ENCODE assay signal across 8 cellular contexts in the genomic region with DNA sequence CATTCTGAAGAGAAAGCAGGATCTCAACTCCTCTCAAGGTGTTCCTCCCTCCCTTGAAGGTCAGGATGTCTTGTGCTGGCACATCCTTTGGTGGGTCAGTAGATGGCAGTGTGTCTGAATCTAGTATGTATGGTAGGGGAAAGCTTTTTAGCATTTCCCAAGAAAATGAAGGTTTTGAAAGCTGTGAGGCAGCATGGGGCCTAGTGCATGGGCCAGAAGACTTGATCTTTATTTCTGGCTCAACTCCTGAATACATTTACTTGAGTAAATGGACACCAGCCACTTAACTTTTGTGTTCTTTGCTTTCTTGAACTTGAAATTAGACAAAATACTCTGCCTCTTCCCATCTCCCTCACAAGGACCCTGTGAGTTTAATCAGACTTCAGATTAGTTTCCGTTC.
DNase-seq lines count a peak whose midpoint lies in the region; ATAC-seq and TF ChIP-seq lines count a peak whose summit lies in the region.

No MANE protein-coding gene starts in this region.

- H3K9me3 ChIP-seq in esophagus muscularis mucosa, result no peaks in the 10 kb centered on the region

- H3K4me3 ChIP-seq in AG09309 (ENCODE audit: control insufficient read depth, low read depth, low read length), result no peak overlapping the region
- no peak overlapping the region for H3K4me3 ChIP-seq in esophagus muscularis mucosa

- TF ChIP-seq CTCF in AG09309 (IDR thresholded peaks at IDR 0.05; ENCODE audit: control insufficient read depth, insufficient read depth, low read depth, low read length, missing control alignments), result peak; percentile 71
- peak; percentile 39 to 64 (median 50) for TF ChIP-seq CTCF in esophagus muscularis mucosa (IDR thresholded peaks at IDR 0.05)
- peak; percentile 75 for TF ChIP-seq CTCF in type B pancreatic cell (conservative IDR thresholded peaks at IDR 0.05)

- H3K4me3 Mint-ChIP-seq in naive thymus-derived CD8-positive, alpha-beta T cell, result peak overlapping the region in 1 of 10 donors; percentile 57
- no peak overlapping the region for H3K4me3 Mint-ChIP-seq in type B pancreatic cell

- no peaks in the 10 kb centered on the region for H3K27me3 ChIP-seq in esophagus muscularis mucosa

- no peaks in the 10 kb centered on the region for H3K36me3 ChIP-seq in esophagus muscularis mucosa

- TF ChIP-seq POLR2A in esophagus muscularis mucosa (IDR thresholded peaks at IDR 0.05; ENCODE audit: low read depth), result no peak

- no peak for TF ChIP-seq EP300 in esophagus muscularis mucosa (IDR thresholded peaks at IDR 0.05)

- peak overlapping the region in 1 of 4 donors; percentile 13 for H3K27ac ChIP-seq in esophagus muscularis mucosa (replicated peaks in 1 of 4)

- H3K4me1 Mint-ChIP-seq in naive thymus-derived CD8-positive, alpha-beta T cell, result peaks cover 0 to 10% (median 9%) of the 10 kb centered on the region in 4 donors
- peaks cover 7% of the 10 kb centered on the region for H3K4me1 Mint-ChIP-seq in type B pancreatic cell (ENCODE audit: unreplicated experiment)

- H3K36me3 Mint-ChIP-seq in naive thymus-derived CD8-positive, alpha-beta T cell, result no peaks in the 10 kb centered on the region
- no peaks in the 10 kb centered on the region for H3K36me3 Mint-ChIP-seq in type B pancreatic cell

- WGBS in esophagus muscularis mucosa, result 65% methylated on average over 1 of the region's 1 CpG

- peak; percentile 29 for DNase-seq in AG09309 (ENCODE audit: low read depth)
- DNase-seq in NCI-H2227 (lab: John Stamatoyannopoulos, UW; ENCODE audit: unreplicated experiment), result peak; percentile 30
- peak; percentile 3 to 7 for DNase-seq in activated CD8-positive, alpha-beta memory T cell treated with anti-CD3 and anti-CD28 coated beads for 4 hours (ENCODE audit: low read depth in 2 of 2)
- DNase-seq in esophagus muscularis mucosa (ENCODE audit: extremely low spot score), result no peak
- DNase-seq in naive thymus-derived CD8-positive, alpha-beta T cell, result peak in 9 of 10 donors; percentile 2 to 70 (median 29)
- DNase-seq in type B pancreatic cell (ENCODE audit: extremely low spot score, unreplicated experiment), result no peak

- peaks cover 0 to 15% (median 14%) of the 10 kb centered on the region in 4 donors for H3K4me1 ChIP-seq in esophagus muscularis mucosa

- H3K9me3 Mint-ChIP-seq in naive thymus-derived CD8-positive, alpha-beta T cell, result no peaks in the 10 kb centered on the region
- no peaks in the 10 kb centered on the region for H3K9me3 Mint-ChIP-seq in type B pancreatic cell

- intact Hi-C loops in esophagus muscularis mucosa (cut with DNase I), result no loop called here

- ATAC-seq in GM18517 (IDR thresholded peaks at IDR 0.05; ENCODE audit: unreplicated experiment) (peak; percentile 80), HG02970 (IDR thresholded peaks at IDR 0.05; ENCODE audit: low FRiP score, unreplicated experiment) (peak; percentile 64)
- ATAC-seq in naive thymus-derived CD8-positive, alpha-beta T cell, result peak; percentile 94 to 95

- H3K27me3 Mint-ChIP-seq in naive thymus-derived CD8-positive, alpha-beta T cell, result no peaks in the 10 kb centered on the region
- H3K27me3 Mint-ChIP-seq in type B pancreatic cell, result no peaks in the 10 kb centered on the region

- POLR2A ChIA-PET in naive thymus-derived CD8-positive, alpha-beta T cell (lab: Charles Lee), result interaction anchor here (1.2 kb wide), 1 partner anchor 97 kb away, joined by 3 read pairs; no protein-coding TSS in a partner anchor

- peak overlapping the region in 4 of 10 donors; percentile 16 to 44 (median 28) for H3K27ac Mint-ChIP-seq in naive thymus-derived CD8-positive, alpha-beta T cell
- no peak overlapping the region for H3K27ac Mint-ChIP-seq in type B pancreatic cell

Comparison
In these comparisons a context has a peak if more than half of its experiments do, and no peak if none do; other contexts are left out.
1. DNase-seq: peak in AG09309 (single experiment), NCI-H2227 (single experiment), activated CD8-positive, alpha-beta memory T cell treated with anti-CD3 and anti-CD28 coated beads for 4 hours (2 of 2) and naive thymus-derived CD8-positive, alpha-beta T cell (9 of 10); none in esophagus muscularis mucosa (single experiment) and type B pancreatic cell (single experiment).
2. Peak in every context shown above with its lines, with median percentiles within 50 percentile points of each other: CTCF ChIP-seq and ATAC-seq.